ENCODE assay signal across 1 cellular context in the genomic region with DNA sequence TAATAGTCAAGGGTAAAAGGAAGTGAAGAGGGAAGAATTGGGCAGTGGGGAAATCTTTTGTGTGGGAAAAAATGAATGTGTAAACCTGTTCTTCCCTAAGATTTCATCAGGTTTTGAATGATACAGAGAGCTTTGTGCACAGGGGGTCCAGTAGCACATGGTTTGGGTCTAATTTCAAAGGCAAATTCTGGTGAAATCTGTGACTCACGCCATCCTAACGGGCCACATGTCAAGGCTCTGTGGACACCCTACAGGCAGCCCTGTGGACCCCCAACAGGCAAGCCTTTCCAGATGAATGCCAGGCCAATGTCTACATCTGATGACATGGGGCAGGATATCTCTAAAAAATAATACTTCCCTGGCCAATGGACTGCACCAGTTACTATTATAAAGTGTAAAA.
TF ChIP-seq lines count a peak whose summit lies in the region.

No MANE protein-coding gene starts in this region.

TF ChIP-seq in GM12878, 131 proteins besides CTCF, POLR2A, EP300 and RAD21:
- no peak for TF ChIP-seq REST (IDR thresholded peaks at IDR 0.05; ENCODE audit: low read depth, low read length)
- TF ChIP-seq SREBF1 (IDR thresholded peaks at IDR 0.05; ENCODE audit: low read length): no peak
- TF ChIP-seq, protein P1, sequence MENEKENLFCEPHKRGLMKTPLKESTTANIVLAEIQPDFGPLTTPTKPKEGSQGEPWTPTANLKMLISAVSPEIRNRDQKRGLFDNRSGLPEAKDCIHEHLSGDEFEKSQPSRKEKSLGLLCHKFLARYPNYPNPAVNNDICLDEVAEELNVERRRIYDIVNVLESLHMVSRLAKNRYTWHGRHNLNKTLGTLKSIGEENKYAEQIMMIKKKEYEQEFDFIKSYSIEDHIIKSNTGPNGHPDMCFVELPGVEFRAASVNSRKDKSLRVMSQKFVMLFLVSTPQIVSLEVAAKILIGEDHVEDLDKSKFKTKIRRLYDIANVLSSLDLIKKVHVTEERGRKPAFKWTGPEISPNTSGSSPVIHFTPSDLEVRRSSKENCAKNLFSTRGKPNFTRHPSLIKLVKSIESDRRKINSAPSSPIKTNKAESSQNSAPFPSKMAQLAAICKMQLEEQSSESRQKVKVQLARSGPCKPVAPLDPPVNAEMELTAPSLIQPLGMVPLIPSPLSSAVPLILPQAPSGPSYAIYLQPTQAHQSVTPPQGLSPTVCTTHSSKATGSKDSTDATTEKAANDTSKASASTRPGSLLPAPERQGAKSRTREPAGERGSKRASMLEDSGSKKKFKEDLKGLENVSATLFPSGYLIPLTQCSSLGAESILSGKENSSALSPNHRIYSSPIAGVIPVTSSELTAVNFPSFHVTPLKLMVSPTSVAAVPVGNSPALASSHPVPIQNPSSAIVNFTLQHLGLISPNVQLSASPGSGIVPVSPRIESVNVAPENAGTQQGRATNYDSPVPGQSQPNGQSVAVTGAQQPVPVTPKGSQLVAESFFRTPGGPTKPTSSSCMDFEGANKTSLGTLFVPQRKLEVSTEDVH (IDR thresholded peaks at IDR 0.05; ENCODE audit: low read depth, partially characterized antibody): no peak
